Comparison of ENCODE assay signal across 1 cellular context in genomic region chr16:23267647-23268046, GRCh38.
TF ChIP-seq lines count a peak whose summit lies in the region.

No MANE protein-coding gene starts in this region.

TF ChIP-seq in HepG2, 621 proteins besides CTCF, POLR2A, EP300 and RAD21:
- no peak for TF ChIP-seq ZBTB37 (CRISPR knock-in tag; IDR thresholded peaks at IDR 0.05)
- TF ChIP-seq ZFX (CRISPR knock-in tag; IDR thresholded peaks at IDR 0.05; ENCODE audit: low read depth) = no peak
- no peak for TF ChIP-seq FLYWCH1 (CRISPR knock-in tag; IDR thresholded peaks at IDR 0.05)
- TF ChIP-seq ZNF766 (CRISPR knock-in tag; IDR thresholded peaks at IDR 0.05; ENCODE audit: borderline replicate concordance) = no peak
TF ChIP-seq in HepG2: peak in this region for 0.
